ENCODE assay signal across 16 cellular contexts in genomic region chr17:56894859-56895455, GRCh38. TPM values are rescaled to one million over a fixed set of nuclear protein-coding genes. Genes with fewer than 3 reads are reported as not detected.
DNase-seq lines count a peak whose midpoint lies in the region; ATAC-seq and TF ChIP-seq lines count a peak whose summit lies in the region.
"Had no signal": no experiment of that assay in that cellular context is flagged by ENCODE, and none has a peak within 500 bp of the region (broad histone marks: within the 10 kb centered on the region; RNA-seq: fewer than 3 reads in every experiment).

No MANE protein-coding gene starts in this region.

- no peaks in the 10 kb centered on the region for H3K27me3 ChIP-seq in neural progenitor cell

- H3K9me3 Mint-ChIP-seq in stimulated activated naive CD8-positive, alpha-beta T cell treated with anti-CD3 and anti-CD28 coated beads, Interleukin-15, Interleukin-2, amounts not matched to agents 100 ng/mL and 50 ng/mL, for 24 hours = no peaks in the 10 kb centered on the region
- no peaks in the 10 kb centered on the region for H3K9me3 Mint-ChIP-seq in central memory CD8-positive, alpha-beta T cell
- no peaks in the 10 kb centered on the region for H3K9me3 Mint-ChIP-seq in neural progenitor cell
- H3K9me3 Mint-ChIP-seq: HFFc6, IgD-negative memory B cell had no signal

- H3K9me3 ChIP-seq in neural progenitor cell (ENCODE audit: low read depth) = no peaks in the 10 kb centered on the region

- H3K27ac Mint-ChIP-seq in stimulated activated naive CD8-positive, alpha-beta T cell treated with anti-CD3 and anti-CD28 coated beads, Interleukin-15, Interleukin-2, amounts not matched to agents 100 ng/mL and 50 ng/mL, for 24 hours = peak overlapping the region; percentile 32
- H3K27ac Mint-ChIP-seq in central memory CD8-positive, alpha-beta T cell (ENCODE audit: low read depth) = peak overlapping the region; percentile 71
- peak overlapping the region; percentile 17 for H3K27ac Mint-ChIP-seq in neural progenitor cell
- H3K27ac Mint-ChIP-seq: HFFc6 had no signal

- ATAC-seq in stimulated activated naive CD8-positive, alpha-beta T cell treated with anti-CD3 and anti-CD28 coated beads, Interleukin-15, Interleukin-2, amounts not matched to agents 100 U/mL and 50 U/mL, for 24 hours = no peak
- ATAC-seq in central memory CD8-positive, alpha-beta T cell (replicated peaks; ENCODE audit: extremely low read depth, poor library complexity, severe bottlenecking) = no peak
- ATAC-seq in GM18498 (IDR thresholded peaks at IDR 0.05; ENCODE audit: unreplicated experiment) = no peak
- no peak for ATAC-seq in HG03378 (IDR thresholded peaks at IDR 0.05; ENCODE audit: unreplicated experiment)
- ATAC-seq in GM18520 (IDR thresholded peaks at IDR 0.05; ENCODE audit: unreplicated experiment) = no peak

- no peaks in the 10 kb centered on the region for H3K27me3 Mint-ChIP-seq in stimulated activated naive CD8-positive, alpha-beta T cell treated with anti-CD3 and anti-CD28 coated beads, Interleukin-15, Interleukin-2, amounts not matched to agents 100 ng/mL and 50 ng/mL, for 24 hours
- no peaks in the 10 kb centered on the region for H3K27me3 Mint-ChIP-seq in central memory CD8-positive, alpha-beta T cell
- no peaks in the 10 kb centered on the region for H3K27me3 Mint-ChIP-seq in neural progenitor cell (ENCODE audit: insufficient read depth, low read depth)
- H3K27me3 Mint-ChIP-seq: IgD-negative memory B cell had no signal

- H3K36me3 Mint-ChIP-seq in stimulated activated naive CD8-positive, alpha-beta T cell treated with anti-CD3 and anti-CD28 coated beads, Interleukin-15, Interleukin-2, amounts not matched to agents 100 ng/mL and 50 ng/mL, for 24 hours (ENCODE audit: low read depth) = peaks cover 87% of the 10 kb centered on the region
- peaks cover 44% of the 10 kb centered on the region for H3K36me3 Mint-ChIP-seq in central memory CD8-positive, alpha-beta T cell (ENCODE audit: insufficient read depth)
- peaks cover 25% of the 10 kb centered on the region for H3K36me3 Mint-ChIP-seq in neural progenitor cell

- H3K4me2 ChIP-seq in neural progenitor cell = no peak overlapping the region
- H3K4me2 ChIP-seq: PC-9 had no signal

- DNase-seq in stimulated activated naive CD8-positive, alpha-beta T cell treated with anti-CD3 and anti-CD28 coated beads, Interleukin-15, Interleukin-2, amounts not matched to agents 100 U/mL and 50 U/mL, for 24 hours = no peak
- DNase-seq in central memory CD8-positive, alpha-beta T cell (ENCODE audit: low spot score in 2 of 2) = no peak
- DNase-seq in neural progenitor cell (ENCODE audit: low spot score) = no peak
- DNase-seq: C1 segment of cervical spinal cord, GF-D8, HFFc6, Kasumi-1, MM.1S, NCI-H1092 treated with DMSO at 0.1 percent for 48 hours, NCI-H510A treated with DMSO at 0.1 percent for 48 hours, PC-9 had no signal

- H3K4me3 Mint-ChIP-seq in stimulated activated naive CD8-positive, alpha-beta T cell treated with anti-CD3 and anti-CD28 coated beads, Interleukin-15, Interleukin-2, amounts not matched to agents 100 ng/mL and 50 ng/mL, for 24 hours = no peak overlapping the region
- no peak overlapping the region for H3K4me3 Mint-ChIP-seq in central memory CD8-positive, alpha-beta T cell
- H3K4me3 Mint-ChIP-seq in neural progenitor cell = no peak overlapping the region
- H3K4me3 Mint-ChIP-seq: HFFc6 had no signal

- H3K9ac ChIP-seq in neural progenitor cell = no peak overlapping the region

- H3K4me1 Mint-ChIP-seq in stimulated activated naive CD8-positive, alpha-beta T cell treated with anti-CD3 and anti-CD28 coated beads, Interleukin-15, Interleukin-2, amounts not matched to agents 100 ng/mL and 50 ng/mL, for 24 hours (ENCODE audit: low read depth) = peaks cover 14% of the 10 kb centered on the region
- H3K4me1 Mint-ChIP-seq in central memory CD8-positive, alpha-beta T cell = peaks cover 19% of the 10 kb centered on the region
- peaks cover 30% of the 10 kb centered on the region for H3K4me1 Mint-ChIP-seq in neural progenitor cell

- no peak for TF ChIP-seq CTCF in neural progenitor cell (IDR thresholded peaks at IDR 0.05)

- no peak overlapping the region for H2AFZ ChIP-seq in neural progenitor cell (replicated peaks)
- H2AFZ ChIP-seq: PC-9 had no signal

- no peaks in the 10 kb centered on the region for H3K36me3 ChIP-seq in neural progenitor cell

- H4K20me1 ChIP-seq in neural progenitor cell (ENCODE audit: low read depth) = no peaks in the 10 kb centered on the region

- H3K79me2 ChIP-seq in neural progenitor cell (ENCODE audit: low read depth) = no peaks in the 10 kb centered on the region

- H3K4me1 ChIP-seq in neural progenitor cell = no peaks in the 10 kb centered on the region

- H3K4me3 ChIP-seq in neural progenitor cell = no peak overlapping the region
- H3K4me3 ChIP-seq: PC-9 had no signal

- no peaks in the 10 kb centered on the region for H3F3A ChIP-seq in neural progenitor cell (ENCODE audit: low read depth)

- H3K27ac ChIP-seq in neural progenitor cell = no peak overlapping the region
- H3K27ac ChIP-seq: PC-9 had no signal

RNA-seq across cellular contexts. Expression of gene TRIM25, which starts 18.9 kb away (rescaled TPM):
- total RNA-seq in neural progenitor cell (ENCODE audit: low replicate concordance) = 6.1 and 7.6 TPM in 2 replicates

Comparison
In these comparisons a context has a peak if more than half of its experiments do, and no peak if none do; other contexts are left out.
1. H3K27ac Mint-ChIP-seq: peak in every context shown above with its lines; median percentile 71 in central memory CD8-positive, alpha-beta T cell; 32 in stimulated activated naive CD8-positive, alpha-beta T cell treated with anti-CD3 and anti-CD28 coated beads, Interleukin-15, Interleukin-2, amounts not matched to agents 100 ng/mL and 50 ng/mL, for 24 hours; 17 in neural progenitor cell.